In genomic region chr6:7993952-7994351, GRCh38 we compare ENCODE assay signal across 1 cellular context.
TF ChIP-seq lines count a peak whose summit lies in the region.

No MANE protein-coding gene starts in this region.

TF ChIP-seq in HCT116, 20 proteins besides CTCF, POLR2A, EP300 and RAD21:
- no peak for TF ChIP-seq EZH2phosphoT487 (IDR thresholded peaks at IDR 0.05; ENCODE audit: borderline replicate concordance)
- no peak for TF ChIP-seq EZH2 (IDR thresholded peaks at IDR 0.05)
- TF ChIP-seq SIN3A (IDR thresholded peaks at IDR 0.05; ENCODE audit: low read depth), result no peak
- TF ChIP-seq, protein P1, sequence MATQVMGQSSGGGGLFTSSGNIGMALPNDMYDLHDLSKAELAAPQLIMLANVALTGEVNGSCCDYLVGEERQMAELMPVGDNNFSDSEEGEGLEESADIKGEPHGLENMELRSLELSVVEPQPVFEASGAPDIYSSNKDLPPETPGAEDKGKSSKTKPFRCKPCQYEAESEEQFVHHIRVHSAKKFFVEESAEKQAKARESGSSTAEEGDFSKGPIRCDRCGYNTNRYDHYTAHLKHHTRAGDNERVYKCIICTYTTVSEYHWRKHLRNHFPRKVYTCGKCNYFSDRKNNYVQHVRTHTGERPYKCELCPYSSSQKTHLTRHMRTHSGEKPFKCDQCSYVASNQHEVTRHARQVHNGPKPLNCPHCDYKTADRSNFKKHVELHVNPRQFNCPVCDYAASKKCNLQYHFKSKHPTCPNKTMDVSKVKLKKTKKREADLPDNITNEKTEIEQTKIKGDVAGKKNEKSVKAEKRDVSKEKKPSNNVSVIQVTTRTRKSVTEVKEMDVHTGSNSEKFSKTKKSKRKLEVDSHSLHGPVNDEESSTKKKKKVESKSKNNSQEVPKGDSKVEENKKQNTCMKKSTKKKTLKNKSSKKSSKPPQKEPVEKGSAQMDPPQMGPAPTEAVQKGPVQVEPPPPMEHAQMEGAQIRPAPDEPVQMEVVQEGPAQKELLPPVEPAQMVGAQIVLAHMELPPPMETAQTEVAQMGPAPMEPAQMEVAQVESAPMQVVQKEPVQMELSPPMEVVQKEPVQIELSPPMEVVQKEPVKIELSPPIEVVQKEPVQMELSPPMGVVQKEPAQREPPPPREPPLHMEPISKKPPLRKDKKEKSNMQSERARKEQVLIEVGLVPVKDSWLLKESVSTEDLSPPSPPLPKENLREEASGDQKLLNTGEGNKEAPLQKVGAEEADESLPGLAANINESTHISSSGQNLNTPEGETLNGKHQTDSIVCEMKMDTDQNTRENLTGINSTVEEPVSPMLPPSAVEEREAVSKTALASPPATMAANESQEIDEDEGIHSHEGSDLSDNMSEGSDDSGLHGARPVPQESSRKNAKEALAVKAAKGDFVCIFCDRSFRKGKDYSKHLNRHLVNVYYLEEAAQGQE (IDR thresholded peaks at IDR 0.05; ENCODE audit: low read depth), result no peak
- TF ChIP-seq TCF7L2 (IDR thresholded peaks at IDR 0.05; ENCODE audit: borderline replicate concordance, extremely low read depth, insufficient read depth, insufficient read length), result no peak
- TF ChIP-seq, protein P2, sequence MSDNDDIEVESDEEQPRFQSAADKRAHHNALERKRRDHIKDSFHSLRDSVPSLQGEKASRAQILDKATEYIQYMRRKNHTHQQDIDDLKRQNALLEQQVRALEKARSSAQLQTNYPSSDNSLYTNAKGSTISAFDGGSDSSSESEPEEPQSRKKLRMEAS (IDR thresholded peaks at IDR 0.05), result no peak
